In the genomic region with DNA sequence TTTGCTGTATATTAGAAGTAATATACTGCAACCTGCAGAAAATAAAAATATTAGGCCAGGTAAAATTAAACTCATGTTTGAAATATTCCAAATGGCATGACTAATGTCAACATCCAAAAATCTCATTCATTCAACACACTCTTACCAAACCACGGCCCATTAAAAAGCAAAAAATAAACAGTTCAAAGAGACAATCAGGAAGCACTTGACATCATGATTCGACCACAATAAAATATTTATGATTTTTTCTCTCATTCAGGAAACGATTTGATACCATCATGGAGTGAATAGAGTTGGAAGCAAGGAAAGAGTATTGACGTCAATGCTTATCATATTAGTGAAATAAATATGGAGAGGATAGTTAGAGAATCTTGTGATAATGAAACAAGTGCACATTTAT, we compare ENCODE assay signal across 23 cellular contexts.
"Had no signal": no experiment of that assay in that cellular context is flagged by ENCODE, and none has a peak within 500 bp of the region (broad histone marks: within the 10 kb centered on the region; RNA-seq: fewer than 3 reads in every experiment).

No MANE protein-coding gene starts in this region.

- H2AFZ ChIP-seq: hepatocyte had no signal

- DNase-seq: activated CD4-positive, alpha-beta T cell treated with anti-CD3 and anti-CD28 coated beads, Interleukin-2, amount 50 U/mL, for 1 hour; activated CD4-positive, CD25-positive, alpha-beta regulatory T cell treated with anti-CD3 and anti-CD28 coated beads, Interleukin-2, amount 50 U/mL, for 72 hours; activated CD8-positive, alpha-beta memory T cell treated with anti-CD3 and anti-CD28 coated beads, Interleukin-2, amount 50 U/mL, for 4 hours; activated naive CD4-positive, alpha-beta T cell treated with anti-CD3 and anti-CD28 coated beads for 36 hours; activated T-cell treated with anti-CD3 and anti-CD28 coated beads, Interleukin-2, amount 50 U/mL, for 4 hours; anterior cingulate cortex; central memory CD4-positive, alpha-beta T cell; colonic mucosa; foreskin keratinocyte; left colon; lower lobe of right lung; natural killer cell; ovary; psoas muscle; right cardiac atrium; stimulated activated CD4-positive, alpha-beta T cell treated with anti-CD3 and anti-CD28 coated beads, Interleukin-4, amount 100 ng/mL, for 1 hour; stimulated activated naive CD8-positive, alpha-beta T cell treated with anti-CD3 and anti-CD28 coated beads, Interleukin-15, amount 100 ng/mL, for 72 hours; transverse colon had no signal

- H3K36me3 ChIP-seq: colonic mucosa, lower lobe of right lung, ovary, suprapubic skin, transverse colon had no signal

- H3K4me3 ChIP-seq: colonic mucosa, hepatocyte, lower lobe of right lung, ovary, psoas muscle, skin epidermis, suprapubic skin, transverse colon had no signal

- H3K9me3 Mint-ChIP-seq: activated naive CD4-positive, alpha-beta T cell treated with anti-CD3 and anti-CD28 coated beads for 36 hours; activated T-cell treated with anti-CD3 and anti-CD28 coated beads, Interleukin-2, amount 50 U/mL, for 4 hours; stimulated activated naive CD8-positive, alpha-beta T cell treated with anti-CD3 and anti-CD28 coated beads, Interleukin-15, amount 100 ng/mL, for 72 hours had no signal

- H3K4me1 Mint-ChIP-seq: brain, natural killer cell had no signal

- H3K27ac Mint-ChIP-seq: activated naive CD4-positive, alpha-beta T cell treated with anti-CD3 and anti-CD28 coated beads for 36 hours; brain; natural killer cell; stimulated activated naive CD8-positive, alpha-beta T cell treated with anti-CD3 and anti-CD28 coated beads, Interleukin-15, amount 100 ng/mL, for 72 hours had no signal

- H3K36me3 Mint-ChIP-seq: brain, natural killer cell had no signal

- H3K9me3 ChIP-seq: colonic mucosa, lower lobe of right lung, ovary, psoas muscle, suprapubic skin, transverse colon had no signal

- H3K27me3 ChIP-seq: colonic mucosa, foreskin keratinocyte, hepatocyte, ovary, suprapubic skin, transverse colon had no signal

- ATAC-seq: activated T-cell treated with anti-CD3 and anti-CD28 coated beads, Interleukin-2, amount 50 U/mL, for 4 hours; foreskin keratinocyte; left colon; lower lobe of right lung; natural killer cell; psoas muscle; right cardiac atrium; stimulated activated naive CD8-positive, alpha-beta T cell treated with anti-CD3 and anti-CD28 coated beads, Interleukin-15, amount 100 ng/mL, for 72 hours had no signal

- H3K27me3 Mint-ChIP-seq: stimulated activated naive CD8-positive, alpha-beta T cell treated with anti-CD3 and anti-CD28 coated beads, Interleukin-15, amount 100 ng/mL, for 72 hours had no signal

- H3K27ac ChIP-seq: colonic mucosa, foreskin keratinocyte, hepatocyte, lower lobe of right lung, ovary, psoas muscle, skin epidermis, suprapubic skin, transverse colon, VCaP had no signal

- H3K4me1 ChIP-seq: colonic mucosa, foreskin keratinocyte, suprapubic skin, transverse colon had no signal

- H3K4me3 Mint-ChIP-seq: activated naive CD4-positive, alpha-beta T cell treated with anti-CD3 and anti-CD28 coated beads for 36 hours; activated T-cell treated with anti-CD3 and anti-CD28 coated beads, Interleukin-2, amount 50 U/mL, for 4 hours; brain; natural killer cell; stimulated activated naive CD8-positive, alpha-beta T cell treated with anti-CD3 and anti-CD28 coated beads, Interleukin-15, amount 100 ng/mL, for 72 hours had no signal

- H3K79me2 ChIP-seq: hepatocyte had no signal

- H3K4me2 ChIP-seq: hepatocyte had no signal
